In the genomic region with DNA sequence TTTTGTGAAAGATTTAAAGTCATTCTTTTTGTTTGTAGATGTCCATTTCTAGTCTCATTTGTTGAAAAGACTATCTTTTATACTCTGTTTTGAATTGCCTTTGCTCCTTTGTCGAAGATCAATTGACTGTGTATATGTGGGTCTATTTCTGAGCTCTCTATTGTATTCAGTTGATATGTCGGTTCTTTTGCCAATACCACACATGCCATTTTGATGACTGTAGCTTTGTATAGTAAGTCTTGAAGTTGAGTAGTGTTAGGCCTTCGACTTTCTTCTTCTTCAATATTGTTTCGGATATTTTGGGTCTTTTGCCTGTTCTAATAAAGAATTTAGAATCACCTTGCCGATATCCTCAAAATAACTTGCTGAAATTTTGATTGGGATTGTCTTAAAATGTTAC, we compare ENCODE assay signal across 20 cellular contexts.
A peak's percentile ranks its signal among the peaks of the same experiment; 100 is the strongest.
DNase-seq lines count a peak whose midpoint lies in the region; ATAC-seq, FAIRE-seq and TF ChIP-seq lines count a peak whose summit lies in the region.
"Had no signal": no experiment of that assay in that cellular context is flagged by ENCODE, and none has a peak within 500 bp of the region (broad histone marks: within the 10 kb centered on the region; RNA-seq: fewer than 3 reads in every experiment).

No MANE protein-coding gene starts in this region.

- H3K18ac ChIP-seq in IMR-90 (ENCODE audit: low read depth, low read length), result no peak overlapping the region

- H2BK5ac ChIP-seq in IMR-90 (ENCODE audit: low read depth, low read length, poor library complexity, severe bottlenecking), result no peak overlapping the region

- no peak overlapping the region for H2BK15ac ChIP-seq in IMR-90 (ENCODE audit: low read depth, low read length)

- H3K4me2 ChIP-seq in A549, result no peak overlapping the region
- H3K4me2 ChIP-seq in IMR-90 (ENCODE audit: low read depth, low read length), result no peak overlapping the region
- H3K4me2 ChIP-seq: PC-9 had no signal

- H4K20me1 ChIP-seq in IMR-90 (ENCODE audit: insufficient read depth, low read length), result peaks cover 9% of the 10 kb centered on the region; the same call in 1 of the 2 replicates

- H3K23ac ChIP-seq in IMR-90 (ENCODE audit: low read depth, low read length), result no peak overlapping the region

- no peak overlapping the region for H3K27ac ChIP-seq in A549
- no peak overlapping the region for H3K27ac ChIP-seq in IMR-90 (ENCODE audit: insufficient read depth, low read length)
- H3K27ac ChIP-seq: PC-9, SJCRH30 had no signal

- no peak overlapping the region for H2BK120ac ChIP-seq in IMR-90 (ENCODE audit: low read depth, low read length)

- H3K79me1 ChIP-seq in IMR-90 (ENCODE audit: low read depth in 1 of 2, low read length in 2 of 2), result peaks cover 19 to 48% of the 10 kb centered on the region in 2 experiments

- H2AK9ac ChIP-seq in IMR-90 (replicated peaks; ENCODE audit: low read depth, low read length, poor library complexity), result no peak overlapping the region

- H3K27me3 ChIP-seq in IMR-90 (ENCODE audit: control insufficient read depth, insufficient read depth, low read length), result no peaks in the 10 kb centered on the region
- H3K27me3 ChIP-seq: SJCRH30 had no signal

- TF ChIP-seq POLR2A in A549 (IDR thresholded peaks at IDR 0.05; ENCODE audit: low read length) (no peak), IMR-90 (IDR thresholded peaks at IDR 0.05; ENCODE audit: low read depth, low read length) (no peak), erythroblast (IDR thresholded peaks at IDR 0.05; ENCODE audit: low read length) (no peak)

- H3K9me3 ChIP-seq in A549 (no peaks in the 10 kb centered on the region), IMR-90 (ENCODE audit: control insufficient read depth, insufficient read depth, low read length) (no peaks in the 10 kb centered on the region)
- H3K9me3 ChIP-seq: SJCRH30 had no signal

- WGBS in A549 (ENCODE audit: missing lambda C conversion rate), result 88% methylated on average over 5 of the region's 5 CpGs
- no CpG with 5 or more reads among the region's 5 CpGs for WGBS in IMR-90 (ENCODE audit: extremely low coverage in 2 of 2, insufficient read length in 1 of 2), 2 experiments

- no peak for TF ChIP-seq EP300 in A549 (IDR thresholded peaks at IDR 0.05)

- CTCF ChIA-PET in A549 (lab: Yijun Ruan, JAX) (no interaction called here), IMR-90 (lab: Yijun Ruan, JAX) (no interaction called here), GM10248 (lab: Yijun Ruan, JAX) (interaction anchor here (0.6 kb wide), 1 partner anchor 14 kb away, joined by 3 read pairs; no protein-coding TSS in a partner anchor)

- no peak overlapping the region for H3K14ac ChIP-seq in IMR-90 (replicated peaks; ENCODE audit: low read depth, low read length)

- no peak overlapping the region for H3K4ac ChIP-seq in IMR-90 (ENCODE audit: low read depth, low read length)

- BruUV-seq in IMR-90 (replicated peaks; lab: Mats Ljungman, UMichigan), result no TSS peak

- no peak overlapping the region for H4K8ac ChIP-seq in IMR-90 (ENCODE audit: low read depth in 2 of 2, low read length in 2 of 2)

- peak; percentile 72 for FAIRE-seq in A549 (lab: Jason Lieb, UNC)
- FAIRE-seq: A204.1, H1, HepG2 had no signal

- H2BK20ac ChIP-seq in IMR-90 (ENCODE audit: low read depth, low read length), result no peak overlapping the region

- H3K9ac ChIP-seq in IMR-90 (ENCODE audit: low read depth, low read length), result no peak overlapping the region

- intact Hi-C loops in IMR-90 (cut with micrococcal nuclease), result loop anchor here (5.0 kb wide), 1 partner anchor 89 kb away; no protein-coding TSS in a partner anchor

- H3K4me3 ChIP-seq in A549 (no peak overlapping the region), IMR-90 (ENCODE audit: insufficient read depth, low read depth, low read length) (no peak overlapping the region), astrocyte of the spinal cord (ENCODE audit: low read depth, low read length) (no peak overlapping the region), fibroblast of the aortic adventitia (ENCODE audit: low read depth, low read length) (no peak overlapping the region)
- H3K4me3 ChIP-seq: PC-9, SJCRH30 had no signal

- no peak overlapping the region for H2AK5ac ChIP-seq in IMR-90 (ENCODE audit: low read depth, low read length)

- TF ChIP-seq RAD21 in A549 (conservative IDR thresholded peaks at IDR 0.05 in 1 of 2, IDR thresholded peaks at IDR 0.05 in 1 of 2) (no peak), IMR-90 (IDR thresholded peaks at IDR 0.05; ENCODE audit: low read length) (no peak)

- H4K5ac ChIP-seq in IMR-90 (ENCODE audit: low read depth, low read length), result no peak overlapping the region

- POLR2A ChIA-PET in A549 (lab: Yijun Ruan, JAX) (no interaction called here), IMR-90 (lab: Charles Lee; ENCODE audit: unreplicated experiment) (no interaction called here), GM10248 (lab: Yijun Ruan, JAX) (no interaction called here)

- H2AFZ ChIP-seq in IMR-90 (replicated peaks; ENCODE audit: low read length, poor library complexity), result no peak overlapping the region
- H2AFZ ChIP-seq: PC-9 had no signal

- 0 out of 3 replicates have a peak, but pooled peaks cover under 1% of the 10 kb centered on the region for H3K4me1 ChIP-seq in A549
- H3K4me1 ChIP-seq in IMR-90 (ENCODE audit: control insufficient read depth, insufficient read depth, low read length), result peaks cover 4% of the 10 kb centered on the region
- H3K4me1 ChIP-seq: SJCRH30 had no signal

- ATAC-seq in A549, result no peak
- ATAC-seq in IMR-90 (ENCODE audit: low read depth), result no peak
- ATAC-seq: HepG2 had no signal

- peaks cover 3% of the 10 kb centered on the region; the same call in 1 of the 2 replicates for H3K36me3 ChIP-seq in IMR-90 (ENCODE audit: control insufficient read depth, insufficient read depth, low read length)
- H3K36me3 ChIP-seq: SJCRH30 had no signal

- in situ Hi-C loops in IMR-90 (cut with MboI; ENCODE audit: low sequenced_read_pairs), result no loop called here
- in situ Hi-C loops in astrocyte of the spinal cord (cut with HindIII; ENCODE audit: low sequenced_read_pairs), result no loop called here

- no peak overlapping the region for H3K56ac ChIP-seq in IMR-90 (ENCODE audit: extremely low read depth, insufficient read depth, low read length)

- no peak overlapping the region for H4K91ac ChIP-seq in IMR-90 (ENCODE audit: insufficient read depth, low read depth, low read length)

- H3K9me1 ChIP-seq in IMR-90 (ENCODE audit: insufficient read depth, low read length), result peaks cover 6% of the 10 kb centered on the region

- DNase-seq in A549 (ENCODE audit: low read depth in 1 of 2, low spot score in 1 of 2) (no peak), IMR-90 (peak; percentile 25), astrocyte of the spinal cord (ENCODE audit: low read depth, low spot score) (peak; percentile 65), fibroblast of the aortic adventitia (ENCODE audit: low read depth) (peak; percentile 27), LoVo (ENCODE audit: low spot score) (no peak), erythroblast (lab: John Stamatoyannopoulos, UW) (no peak), GM10248 (ENCODE audit: extremely low spot score) (no peak)
- DNase-seq in activated effector memory CD4-positive, alpha-beta T cell treated with Interleukin-2 at 50 U/mL for 16 hours, result no peak
- DNase-seq: CD4-positive, alpha-beta T cell; DMS153; KG1; NCI-H1417 treated with DMSO at 0.1 percent for 48 hours; NCI-H2029; NCI-H345; NCI-H526; PC-9; SJCRH30 had no signal

- TF ChIP-seq CTCF in A549 (IDR thresholded peaks at IDR 0.05) (no peak), IMR-90 (conservative IDR thresholded peaks at IDR 0.05; ENCODE audit: low read depth, low read length) (no peak), astrocyte of the spinal cord (IDR thresholded peaks at IDR 0.05; ENCODE audit: low read depth, low read length) (no peak), fibroblast of the aortic adventitia (IDR thresholded peaks at IDR 0.05; ENCODE audit: insufficient read depth, low read length) (no peak), GM10248 (IDR thresholded peaks at IDR 0.05; ENCODE audit: control extremely low read depth, extremely low read depth, low read depth, missing control alignments) (no peak)

- dilution Hi-C loops in IMR-90 (cut with HindIII; ENCODE audit: low sequenced_read_pairs, unreplicated experiment), result no loop called here

TF ChIP-seq in A549, 52 proteins besides CTCF, POLR2A, EP300 and RAD21:
- TF ChIP-seq, protein P1, sequence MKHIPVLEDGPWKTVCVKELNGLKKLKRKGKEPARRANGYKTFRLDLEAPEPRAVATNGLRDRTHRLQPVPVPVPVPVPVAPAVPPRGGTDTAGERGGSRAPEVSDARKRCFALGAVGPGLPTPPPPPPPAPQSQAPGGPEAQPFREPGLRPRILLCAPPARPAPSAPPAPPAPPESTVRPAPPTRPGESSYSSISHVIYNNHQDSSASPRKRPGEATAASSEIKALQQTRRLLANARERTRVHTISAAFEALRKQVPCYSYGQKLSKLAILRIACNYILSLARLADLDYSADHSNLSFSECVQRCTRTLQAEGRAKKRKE (CRISPR knock-in tag; IDR thresholded peaks at IDR 0.05; ENCODE audit: low read depth), result no peak
- TF ChIP-seq CEBPB (IDR thresholded peaks at IDR 0.05) (no peak), CBX8 (IDR thresholded peaks at IDR 0.05) (no peak), NR3C1 (IDR thresholded peaks at IDR 0.05) (no peak)

TF ChIP-seq in IMR-90, 13 proteins besides CTCF, POLR2A, EP300 and RAD21:
- no peak for TF ChIP-seq USF2 (IDR thresholded peaks at IDR 0.05; ENCODE audit: low read depth, low read length)
TF ChIP-seq in IMR-90: peak in this region for 0.

Comparison
In these comparisons a context has a peak if more than half of its experiments do, and no peak if none do; other contexts are left out.
1. DNase-seq: peak in IMR-90 (single experiment), astrocyte of the spinal cord (single experiment) and fibroblast of the aortic adventitia (single experiment); none in A549 (0 of 2), LoVo (single experiment), erythroblast (0 of 2), activated effector memory CD4-positive, alpha-beta T cell treated with Interleukin-2 at 50 U/mL for 16 hours (single experiment) and GM10248 (single experiment).